ENCODE assay signal across 1 cellular context in the genomic region with DNA sequence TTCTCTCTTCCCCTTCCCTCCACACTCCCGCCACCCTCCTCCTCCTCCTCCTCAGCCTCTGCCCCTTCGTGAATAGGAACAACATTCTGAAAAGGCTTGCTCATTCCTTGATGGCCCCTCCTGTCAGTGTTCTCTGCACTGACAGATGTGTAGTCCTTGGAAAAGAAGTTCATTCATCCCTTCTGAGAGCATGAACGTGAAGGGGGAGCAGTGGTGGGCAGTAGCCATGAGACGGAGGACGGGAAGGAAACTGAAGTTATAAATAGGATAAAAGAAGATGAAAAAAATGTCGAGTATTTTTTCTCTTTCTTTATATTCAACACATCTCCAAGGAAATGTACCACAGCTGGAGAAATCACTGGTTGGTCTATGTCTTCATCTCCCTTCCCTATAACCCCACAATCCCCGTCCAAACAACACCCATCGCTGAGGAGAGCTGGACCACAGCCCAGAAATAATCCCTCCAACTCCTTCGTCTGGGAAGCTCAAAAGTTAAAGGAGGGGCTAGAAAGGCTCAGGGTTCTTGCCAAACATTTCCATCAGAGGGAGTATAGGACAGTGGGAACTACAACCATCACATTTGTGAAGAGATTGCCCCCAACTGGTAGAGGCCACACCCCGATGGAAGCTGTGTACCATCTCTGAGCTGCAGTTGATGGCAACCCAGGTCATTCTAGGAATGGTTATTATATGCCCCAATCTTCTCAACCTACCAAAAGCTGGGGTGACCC.
TF ChIP-seq lines count a peak whose summit lies in the region.

No MANE protein-coding gene starts in this region.

TF ChIP-seq in GM12878, 131 proteins besides CTCF, POLR2A, EP300 and RAD21 (continued from another document):
- TF ChIP-seq, protein P1, sequence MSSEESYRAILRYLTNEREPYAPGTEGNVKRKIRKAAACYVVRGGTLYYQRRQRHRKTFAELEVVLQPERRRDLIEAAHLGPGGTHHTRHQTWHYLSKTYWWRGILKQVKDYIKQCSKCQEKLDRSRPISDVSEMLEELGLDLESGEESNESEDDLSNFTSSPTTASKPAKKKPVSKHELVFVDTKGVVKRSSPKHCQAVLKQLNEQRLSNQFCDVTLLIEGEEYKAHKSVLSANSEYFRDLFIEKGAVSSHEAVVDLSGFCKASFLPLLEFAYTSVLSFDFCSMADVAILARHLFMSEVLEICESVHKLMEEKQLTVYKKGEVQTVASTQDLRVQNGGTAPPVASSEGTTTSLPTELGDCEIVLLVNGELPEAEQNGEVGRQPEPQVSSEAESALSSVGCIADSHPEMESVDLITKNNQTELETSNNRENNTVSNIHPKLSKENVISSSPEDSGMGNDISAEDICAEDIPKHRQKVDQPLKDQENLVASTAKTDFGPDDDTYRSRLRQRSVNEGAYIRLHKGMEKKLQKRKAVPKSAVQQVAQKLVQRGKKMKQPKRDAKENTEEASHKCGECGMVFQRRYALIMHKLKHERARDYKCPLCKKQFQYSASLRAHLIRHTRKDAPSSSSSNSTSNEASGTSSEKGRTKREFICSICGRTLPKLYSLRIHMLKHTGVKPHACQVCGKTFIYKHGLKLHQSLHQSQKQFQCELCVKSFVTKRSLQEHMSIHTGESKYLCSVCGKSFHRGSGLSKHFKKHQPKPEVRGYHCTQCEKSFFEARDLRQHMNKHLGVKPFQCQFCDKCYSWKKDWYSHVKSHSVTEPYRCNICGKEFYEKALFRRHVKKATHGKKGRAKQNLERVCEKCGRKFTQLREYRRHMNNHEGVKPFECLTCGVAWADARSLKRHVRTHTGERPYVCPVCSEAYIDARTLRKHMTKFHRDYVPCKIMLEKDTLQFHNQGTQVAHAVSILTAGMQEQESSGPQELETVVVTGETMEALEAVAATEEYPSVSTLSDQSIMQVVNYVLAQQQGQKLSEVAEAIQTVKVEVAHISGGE (CRISPR knock-in tag; IDR thresholded peaks at IDR 0.05) = no peak
- TF ChIP-seq NFXL1 (IDR thresholded peaks at IDR 0.05; ENCODE audit: borderline replicate concordance) (no peak), PAX5 (IDR thresholded peaks at IDR 0.05; ENCODE audit: borderline replicate concordance, low read depth, low read length) (no peak), SP1 (IDR thresholded peaks at IDR 0.05; ENCODE audit: low read depth, low read length) (no peak), SPI1 (IDR thresholded peaks at IDR 0.05; ENCODE audit: borderline replicate concordance, insufficient read depth, low read depth, low read length) (no peak), HDAC2 (IDR thresholded peaks at IDR 0.05) (no peak), EED (IDR thresholded peaks at IDR 0.05; ENCODE audit: low read depth) (no peak), IKZF2 (IDR thresholded peaks at IDR 0.05) (no peak), IRF4 (IDR thresholded peaks at IDR 0.05; ENCODE audit: low read depth, low read length) (no peak), HDGF (IDR thresholded peaks at IDR 0.05) (0 out of 2 replicates have a peak, but pooled peaks have one; percentile 6), NBN (IDR thresholded peaks at IDR 0.05) (no peak), SMC3 (IDR thresholded peaks at IDR 0.05; ENCODE audit: borderline replicate concordance, low read length) (peak; percentile 27; the same call in 1 of the 2 replicates), GATAD2B (conservative IDR thresholded peaks at IDR 0.05; ENCODE audit: low read depth) (no peak)
- TF ChIP-seq, protein P2, sequence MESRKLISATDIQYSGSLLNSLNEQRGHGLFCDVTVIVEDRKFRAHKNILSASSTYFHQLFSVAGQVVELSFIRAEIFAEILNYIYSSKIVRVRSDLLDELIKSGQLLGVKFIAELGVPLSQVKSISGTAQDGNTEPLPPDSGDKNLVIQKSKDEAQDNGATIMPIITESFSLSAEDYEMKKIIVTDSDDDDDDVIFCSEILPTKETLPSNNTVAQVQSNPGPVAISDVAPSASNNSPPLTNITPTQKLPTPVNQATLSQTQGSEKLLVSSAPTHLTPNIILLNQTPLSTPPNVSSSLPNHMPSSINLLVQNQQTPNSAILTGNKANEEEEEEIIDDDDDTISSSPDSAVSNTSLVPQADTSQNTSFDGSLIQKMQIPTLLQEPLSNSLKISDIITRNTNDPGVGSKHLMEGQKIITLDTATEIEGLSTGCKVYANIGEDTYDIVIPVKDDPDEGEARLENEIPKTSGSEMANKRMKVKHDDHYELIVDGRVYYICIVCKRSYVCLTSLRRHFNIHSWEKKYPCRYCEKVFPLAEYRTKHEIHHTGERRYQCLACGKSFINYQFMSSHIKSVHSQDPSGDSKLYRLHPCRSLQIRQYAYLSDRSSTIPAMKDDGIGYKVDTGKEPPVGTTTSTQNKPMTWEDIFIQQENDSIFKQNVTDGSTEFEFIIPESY (IDR thresholded peaks at IDR 0.05) = no peak
- TF ChIP-seq, protein P3, sequence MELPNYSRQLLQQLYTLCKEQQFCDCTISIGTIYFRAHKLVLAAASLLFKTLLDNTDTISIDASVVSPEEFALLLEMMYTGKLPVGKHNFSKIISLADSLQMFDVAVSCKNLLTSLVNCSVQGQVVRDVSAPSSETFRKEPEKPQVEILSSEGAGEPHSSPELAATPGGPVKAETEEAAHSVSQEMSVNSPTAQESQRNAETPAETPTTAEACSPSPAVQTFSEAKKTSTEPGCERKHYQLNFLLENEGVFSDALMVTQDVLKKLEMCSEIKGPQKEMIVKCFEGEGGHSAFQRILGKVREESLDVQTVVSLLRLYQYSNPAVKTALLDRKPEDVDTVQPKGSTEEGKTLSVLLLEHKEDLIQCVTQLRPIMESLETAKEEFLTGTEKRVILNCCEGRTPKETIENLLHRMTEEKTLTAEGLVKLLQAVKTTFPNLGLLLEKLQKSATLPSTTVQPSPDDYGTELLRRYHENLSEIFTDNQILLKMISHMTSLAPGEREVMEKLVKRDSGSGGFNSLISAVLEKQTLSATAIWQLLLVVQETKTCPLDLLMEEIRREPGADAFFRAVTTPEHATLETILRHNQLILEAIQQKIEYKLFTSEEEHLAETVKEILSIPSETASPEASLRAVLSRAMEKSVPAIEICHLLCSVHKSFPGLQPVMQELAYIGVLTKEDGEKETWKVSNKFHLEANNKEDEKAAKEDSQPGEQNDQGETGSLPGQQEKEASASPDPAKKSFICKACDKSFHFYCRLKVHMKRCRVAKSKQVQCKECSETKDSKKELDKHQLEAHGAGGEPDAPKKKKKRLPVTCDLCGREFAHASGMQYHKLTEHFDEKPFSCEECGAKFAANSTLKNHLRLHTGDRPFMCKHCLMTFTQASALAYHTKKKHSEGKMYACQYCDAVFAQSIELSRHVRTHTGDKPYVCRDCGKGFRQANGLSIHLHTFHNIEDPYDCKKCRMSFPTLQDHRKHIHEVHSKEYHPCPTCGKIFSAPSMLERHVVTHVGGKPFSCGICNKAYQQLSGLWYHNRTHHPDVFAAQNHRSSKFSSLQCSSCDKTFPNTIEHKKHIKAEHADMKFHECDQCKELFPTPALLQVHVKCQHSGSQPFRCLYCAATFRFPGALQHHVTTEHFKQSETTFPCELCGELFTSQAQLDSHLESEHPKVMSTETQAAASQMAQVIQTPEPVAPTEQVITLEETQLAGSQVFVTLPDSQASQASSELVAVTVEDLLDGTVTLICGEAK (IDR thresholded peaks at IDR 0.05; ENCODE audit: borderline replicate concordance) = no peak
